11 cellular contexts compared by ENCODE assay signal in genomic region chrX:30649859-30650258, GRCh38. TPM values are rescaled to one million over a fixed set of nuclear protein-coding genes. Genes with fewer than 3 reads are reported as not detected.
DNase-seq lines count a peak whose midpoint lies in the region; ATAC-seq lines count a peak whose summit lies in the region.
"Had no signal": no experiment of that assay in that cellular context is flagged by ENCODE, and none has a peak within 500 bp of the region (broad histone marks: within the 10 kb centered on the region; RNA-seq: fewer than 3 reads in every experiment).

No MANE protein-coding gene starts in this region.

- H3K4me1 Mint-ChIP-seq in activated T-helper 1 cell treated with anti-CD3 and anti-CD28 coated beads, Interleukin-12 subunit alpha, Interleukin-12 subunit beta, Interleukin-2, Interleukin-4 antibody, amounts not matched to agents 30 ng/mL and 10 ng/mL and 1 ng/mL, durations not matched to agents 14 hours and 24 hours and 36 hours (ENCODE audit: low read depth), result peaks cover 34% of the 10 kb centered on the region

- peak overlapping the region; percentile 45 for H3K4me3 Mint-ChIP-seq in activated T-helper 1 cell treated with anti-CD3 and anti-CD28 coated beads, Interleukin-12 subunit alpha, Interleukin-12 subunit beta, Interleukin-2, Interleukin-4 antibody, amounts not matched to agents 30 ng/mL and 10 ng/mL and 1 ng/mL, durations not matched to agents 14 hours and 24 hours and 36 hours

- peak overlapping the region; percentile 74 for H3K27ac ChIP-seq in muscle layer of duodenum (ENCODE audit: low read length)
- H3K27ac ChIP-seq: adrenal gland had no signal

- no peak overlapping the region for H3K4me3 ChIP-seq in muscle layer of duodenum (ENCODE audit: low read depth in 1 of 2, low read length in 2 of 2)
- H3K4me3 ChIP-seq: adrenal gland had no signal

- H3K4me1 ChIP-seq in muscle layer of duodenum (ENCODE audit: control insufficient read depth in 1 of 2, insufficient read depth in 2 of 2, low read length in 2 of 2), result no peaks in the 10 kb centered on the region
- H3K4me1 ChIP-seq: adrenal gland had no signal

- H3K27ac Mint-ChIP-seq in activated T-helper 1 cell treated with anti-CD3 and anti-CD28 coated beads, Interleukin-12 subunit alpha, Interleukin-12 subunit beta, Interleukin-2, Interleukin-4 antibody, amounts not matched to agents 30 ng/mL and 10 ng/mL and 1 ng/mL, durations not matched to agents 14 hours and 24 hours and 36 hours, result peak overlapping the region; percentile 97

- intact Hi-C loops in activated T-helper 1 cell treated with anti-CD3 and anti-CD28 coated beads, Interleukin-12 subunit alpha, Interleukin-12 subunit beta, Interleukin-2, Interleukin-4 antibody, amounts not matched to agents 30 ng/mL and 10 ng/mL and 1 ng/mL, durations not matched to agents 14 hours and 24 hours and 36 hours (cut with micrococcal nuclease), result loop anchor here (1.0 to 10.0 kb wide), 5 partner anchors 9 to 445 kb away; no protein-coding TSS in a partner anchor
- intact Hi-C loops in left cardiac atrium (cut with DNase I), result no loop called here

- H3K27me3 ChIP-seq in muscle layer of duodenum (ENCODE audit: low read depth, low read length), result no peaks in the 10 kb centered on the region

- peaks cover 4% of the 10 kb centered on the region for H3K36me3 Mint-ChIP-seq in activated T-helper 1 cell treated with anti-CD3 and anti-CD28 coated beads, Interleukin-12 subunit alpha, Interleukin-12 subunit beta, Interleukin-2, Interleukin-4 antibody, amounts not matched to agents 30 ng/mL and 10 ng/mL and 1 ng/mL, durations not matched to agents 14 hours and 24 hours and 36 hours (ENCODE audit: low read depth)
- H3K36me3 Mint-ChIP-seq: naive thymus-derived CD8-positive, alpha-beta T cell had no signal

- peak; percentile 21 for DNase-seq in activated T-helper 1 cell treated with anti-CD3 and anti-CD28 coated beads, Interleukin-12 subunit alpha, Interleukin-12 subunit beta, Interleukin-2, Interleukin-4 antibody, amounts not matched to agents 30 ng/mL and 10 ng/mL and 1 ng/mL, durations not matched to agents 14 hours and 24 hours and 36 hours (ENCODE audit: low spot score)
- DNase-seq in NCI-H1105 (lab: John Stamatoyannopoulos, UW) (no peak), left cardiac atrium (no peak), C1 segment of cervical spinal cord (lab: John Stamatoyannopoulos, UW) (no peak)
- DNase-seq: adrenal gland; naive thymus-derived CD8-positive, alpha-beta T cell; NCI-H748 treated with DMSO at 0.1 percent for 48 hours; substantia nigra had no signal

- H3K9me3 ChIP-seq in muscle layer of duodenum (ENCODE audit: control insufficient read depth in 1 of 2, low read length in 2 of 2), result no peaks in the 10 kb centered on the region
- H3K9me3 ChIP-seq: adrenal gland had no signal

- no peaks in the 10 kb centered on the region for H3K36me3 ChIP-seq in muscle layer of duodenum (ENCODE audit: control insufficient read depth in 1 of 2, insufficient read depth in 2 of 2, low read length in 2 of 2)
- H3K36me3 ChIP-seq: adrenal gland had no signal

- no peaks in the 10 kb centered on the region for H3K9me3 Mint-ChIP-seq in activated T-helper 1 cell treated with anti-CD3 and anti-CD28 coated beads, Interleukin-12 subunit alpha, Interleukin-12 subunit beta, Interleukin-2, Interleukin-4 antibody, amounts not matched to agents 30 ng/mL and 10 ng/mL and 1 ng/mL, durations not matched to agents 14 hours and 24 hours and 36 hours

- no peaks in the 10 kb centered on the region for H3K27me3 Mint-ChIP-seq in activated T-helper 1 cell treated with anti-CD3 and anti-CD28 coated beads, Interleukin-12 subunit alpha, Interleukin-12 subunit beta, Interleukin-2, Interleukin-4 antibody, amounts not matched to agents 30 ng/mL and 10 ng/mL and 1 ng/mL, durations not matched to agents 14 hours and 24 hours and 36 hours (ENCODE audit: insufficient read depth)
- H3K27me3 Mint-ChIP-seq: naive thymus-derived CD8-positive, alpha-beta T cell had no signal

- ATAC-seq in GM18520 (IDR thresholded peaks at IDR 0.05; ENCODE audit: unreplicated experiment) (peak; percentile 37), HG02885 (IDR thresholded peaks at IDR 0.05; ENCODE audit: poor library complexity, unreplicated experiment) (peak; percentile 16), left cardiac atrium (no peak)
- ATAC-seq: naive thymus-derived CD8-positive, alpha-beta T cell had no signal

RNA-seq across cellular contexts. Expression of gene GK, which starts 3.4 kb away (rescaled TPM):
- total RNA-seq in activated T-helper 1 cell treated with anti-CD3 and anti-CD28 coated beads, Interleukin-12 subunit alpha, Interleukin-12 subunit beta, Interleukin-2, Interleukin-4 antibody, amounts not matched to agents 30 ng/mL and 10 ng/mL and 1 ng/mL, durations not matched to agents 14 hours and 24 hours and 36 hours, result 71.1 and 77.5 TPM in 2 replicates
- 1 to 10 TPM; 6.3 to 7.4 TPM for total RNA-seq in left cardiac atrium

Comparison
In these comparisons a context has a peak if more than half of its experiments do, and no peak if none do; other contexts are left out.
1. ATAC-seq: peak in GM18520 (single experiment) and HG02885 (single experiment); none in left cardiac atrium (0 of 2).